19 cellular contexts compared by ENCODE assay signal in genomic region chr5:72434056-72434780, GRCh38.
A peak's percentile ranks its signal among the peaks of the same experiment; 100 is the strongest.
DNase-seq lines count a peak whose midpoint lies in the region; ATAC-seq and TF ChIP-seq lines count a peak whose summit lies in the region.
"Had no signal": no experiment of that assay in that cellular context is flagged by ENCODE, and none has a peak within 500 bp of the region (broad histone marks: within the 10 kb centered on the region; RNA-seq: fewer than 3 reads in every experiment).

No MANE protein-coding gene starts in this region.

- H3K4me1 ChIP-seq in BLaER1 treated with 17β-estradiol and CSF1 and Interleukin-3, amounts not matched to agents 10 nM and 100 nM: peaks cover 0 to 13% (median 10%) of the 10 kb centered on the region in 10 experiments; a peak in 19 of 20 replicates
- H3K4me1 ChIP-seq in breast epithelium: no peaks in the 10 kb centered on the region
- peaks cover 11% of the 10 kb centered on the region for H3K4me1 ChIP-seq in hepatocyte (ENCODE audit: insufficient read depth)
- H3K4me1 ChIP-seq in stomach: peaks cover 0 to 28% (median 18%) of the 10 kb centered on the region in 4 donors
- no peaks in the 10 kb centered on the region for H3K4me1 ChIP-seq in effector memory CD4-positive, alpha-beta T cell (ENCODE audit: control insufficient read depth, insufficient read depth, low read length, poor library complexity, severe bottlenecking)

- WGBS in hepatocyte (ENCODE audit: low lambda C conversion rate, missing lambda C conversion rate): 68% methylated on average over 5 of the region's 5 CpGs
- 65 to 72% (median 71%) methylated on average over 5 of the region's 5 CpGs for whole genome bisulfite sequencing in stomach, 5 donors

- DNase-seq in breast epithelium (ENCODE audit: low spot score in 2 of 2) (no peak), hepatocyte (ENCODE audit: low spot score) (no peak), stomach (no peak)
- no peak for DNase-seq in effector memory CD4-positive, alpha-beta T cell
- DNase-seq in activated effector memory CD4-positive, alpha-beta T cell treated with anti-CD3 and anti-CD28 coated beads, Interleukin-2, amount 50 U/mL, for 16 hours: no peak
- DNase-seq: activated CD4-positive, alpha-beta memory T cell treated with anti-CD3 and anti-CD28 coated beads, Interleukin-2, amount 10 ng/mL, durations not matched to agents 7 days and 5 days; activated T-cell treated with anti-CD3 and anti-CD28 coated beads, Interleukin-2, amount 50 U/mL, for 72 hours; CD4-positive, alpha-beta T cell; H7; hypothalamus; Karpas-422; kidney glomerular epithelial cell; NCI-H345; small intestine; T-helper 1 cell had no signal

- H3K79me2 ChIP-seq in hepatocyte: no peaks in the 10 kb centered on the region

- H3K27ac ChIP-seq in BLaER1 treated with 17β-estradiol and CSF1 and Interleukin-3, amounts not matched to agents 10 nM and 100 nM: no peak overlapping the region
- H3K27ac ChIP-seq in breast epithelium (peak overlapping the region; percentile 66 to 68), hepatocyte (peak overlapping the region; percentile 10), stomach (peak overlapping the region in 4 of 5 donors; percentile 49 to 60 (median 57))
- no peak overlapping the region for H3K27ac ChIP-seq in effector memory CD4-positive, alpha-beta T cell (ENCODE audit: insufficient read depth, low read length, poor library complexity, severe bottlenecking)
- H3K27ac ChIP-seq: VCaP had no signal

- no peak overlapping the region for H3K4me3 ChIP-seq in BLaER1 treated with 17β-estradiol and CSF1 and Interleukin-3, amounts not matched to agents 10 nM and 100 nM
- H3K4me3 ChIP-seq in breast epithelium (no peak overlapping the region), hepatocyte (no peak overlapping the region), stomach (no peak overlapping the region)
- H3K4me3 ChIP-seq in effector memory CD4-positive, alpha-beta T cell (ENCODE audit: insufficient read depth, low read depth, low read length, poor library complexity, severe bottlenecking): no peak overlapping the region

- no peaks in the 10 kb centered on the region for H4K20me1 ChIP-seq in BLaER1 treated with 17β-estradiol and CSF1 and Interleukin-3, amounts not matched to agents 10 nM and 100 nM
- no peaks in the 10 kb centered on the region for H4K20me1 ChIP-seq in hepatocyte (ENCODE audit: insufficient read depth, poor library complexity, severe bottlenecking)

- TF ChIP-seq CTCF in breast epithelium (IDR thresholded peaks at IDR 0.05) (no peak), hepatocyte (IDR thresholded peaks at IDR 0.05; ENCODE audit: poor library complexity) (no peak), stomach (IDR thresholded peaks at IDR 0.05) (no peak)

- H2AFZ ChIP-seq in hepatocyte: no peak overlapping the region

- no peaks in the 10 kb centered on the region for H3K9me2 ChIP-seq in hepatocyte (replicated peaks; ENCODE audit: insufficient read depth)

- H3K36me3 ChIP-seq in BLaER1 treated with 17β-estradiol and CSF1 and Interleukin-3, amounts not matched to agents 10 nM and 100 nM: no peaks in the 10 kb centered on the region
- H3K36me3 ChIP-seq in breast epithelium (no peaks in the 10 kb centered on the region), hepatocyte (replicated peaks; ENCODE audit: insufficient read depth, low read depth) (no peaks in the 10 kb centered on the region), stomach (no peaks in the 10 kb centered on the region)
- H3K36me3 ChIP-seq in effector memory CD4-positive, alpha-beta T cell (ENCODE audit: control insufficient read depth, insufficient read depth, low read length): no peaks in the 10 kb centered on the region

- no peaks in the 10 kb centered on the region for H3K27me3 ChIP-seq in BLaER1 treated with 17β-estradiol and CSF1 and Interleukin-3, amounts not matched to agents 10 nM and 100 nM
- H3K27me3 ChIP-seq in breast epithelium (no peaks in the 10 kb centered on the region), hepatocyte (no peaks in the 10 kb centered on the region), stomach (no peaks in the 10 kb centered on the region)
- H3K27me3 ChIP-seq in effector memory CD4-positive, alpha-beta T cell (replicated peaks; ENCODE audit: control insufficient read depth, insufficient read depth, low read length, poor library complexity, severe bottlenecking): no peaks in the 10 kb centered on the region

- ATAC-seq in GM18870 (IDR thresholded peaks at IDR 0.05; ENCODE audit: unreplicated experiment) (no peak), HG03565 (IDR thresholded peaks at IDR 0.05; ENCODE audit: unreplicated experiment) (no peak)
- ATAC-seq: activated T-cell treated with anti-CD3 and anti-CD28 coated beads, Interleukin-2, amount 50 U/mL, for 72 hours had no signal

- no peak for TF ChIP-seq EP300 in stomach (IDR thresholded peaks at IDR 0.05)

- intact Hi-C loops in breast epithelium (cut with DNase I; ENCODE audit: low total_unique reads) (no loop called here), stomach (cut with DNase I; ENCODE audit: low total_unique reads) (no loop called here)

- H3K9me3 ChIP-seq in BLaER1 treated with 17β-estradiol and CSF1 and Interleukin-3, amounts not matched to agents 10 nM and 100 nM (replicated peaks in 1 of 11): no peaks in the 10 kb centered on the region
- H3K9me3 ChIP-seq in breast epithelium (no peaks in the 10 kb centered on the region), hepatocyte (ENCODE audit: low read depth) (no peaks in the 10 kb centered on the region), stomach (no peaks in the 10 kb centered on the region)
- H3K9me3 ChIP-seq in effector memory CD4-positive, alpha-beta T cell (ENCODE audit: control insufficient read depth, low read length): no peaks in the 10 kb centered on the region

- H3K4me2 ChIP-seq in BLaER1 treated with 17β-estradiol and CSF1 and Interleukin-3, amounts not matched to agents 10 nM and 100 nM: peak overlapping the region in 10 of 11 experiments; percentile 30 to 68 (median 56); a peak in 18 of 22 replicates
- H3K4me2 ChIP-seq in hepatocyte: no peak overlapping the region

- no peak overlapping the region for H3K9ac ChIP-seq in BLaER1 treated with 17β-estradiol and CSF1 and Interleukin-3, amounts not matched to agents 10 nM and 100 nM

- TF ChIP-seq POLR2A in breast epithelium (IDR thresholded peaks at IDR 0.05) (no peak), stomach (IDR thresholded peaks at IDR 0.05) (no peak)

Comparison
In these comparisons a context has a peak if more than half of its experiments do, and no peak if none do; other contexts are left out.
1. H3K27ac ChIP-seq: peak in breast epithelium (2 of 2), hepatocyte (single experiment) and stomach (4 of 5); none in BLaER1 treated with 17β-estradiol and CSF1 and Interleukin-3, amounts not matched to agents 10 nM and 100 nM (0 of 11) and effector memory CD4-positive, alpha-beta T cell (single experiment).